ENCODE assay signal across 1 cellular context in genomic region chr17:7840441-7840840, GRCh38.
TF ChIP-seq lines count a peak whose summit lies in the region.

No MANE protein-coding gene starts in this region.

TF ChIP-seq in IMR-90, 13 proteins besides CTCF, POLR2A, EP300 and RAD21:
- no peak for TF ChIP-seq NFE2L2 (IDR thresholded peaks at IDR 0.05; ENCODE audit: low read depth, low read length)
- TF ChIP-seq MAZ (IDR thresholded peaks at IDR 0.05; ENCODE audit: borderline replicate concordance, low read depth, low read length), result no peak
- no peak for TF ChIP-seq MAFK (IDR thresholded peaks at IDR 0.05; ENCODE audit: low read depth, low read length)
- TF ChIP-seq FOS (IDR thresholded peaks at IDR 0.05; ENCODE audit: low read depth, low read length), result no peak
- no peak for TF ChIP-seq BHLHE40 (IDR thresholded peaks at IDR 0.05; ENCODE audit: low read depth, low read length)
- no peak for TF ChIP-seq RCOR1 (IDR thresholded peaks at IDR 0.05; ENCODE audit: insufficient replicate concordance, low read length)
- no peak for TF ChIP-seq MXI1 (IDR thresholded peaks at IDR 0.05; ENCODE audit: borderline replicate concordance, low read depth, low read length)
